In genomic region chr6:115896538-115897129, GRCh38 we compare ENCODE assay signal across 8 cellular contexts.
DNase-seq lines count a peak whose midpoint lies in the region; ATAC-seq and TF ChIP-seq lines count a peak whose summit lies in the region.

No MANE protein-coding gene starts in this region.

- H3K27ac ChIP-seq in SU-DHL-6 (ENCODE audit: low read depth, low read length) (no peak overlapping the region), right atrium auricular region (no peak overlapping the region), tibial nerve (no peak overlapping the region)

- no peak overlapping the region for H3K9ac ChIP-seq in SU-DHL-6 (ENCODE audit: low read length)

- TF ChIP-seq EP300 in tibial nerve (IDR thresholded peaks at IDR 0.05) = no peak

- H3K4me3 ChIP-seq in Caco-2 (ENCODE audit: low read depth, low read length) (no peak overlapping the region), SU-DHL-6 (ENCODE audit: insufficient read depth, low read length, poor library complexity, severe bottlenecking) (no peak overlapping the region), right atrium auricular region (no peak overlapping the region), tibial nerve (no peak overlapping the region)

- TF ChIP-seq CTCF in Caco-2 (IDR thresholded peaks at IDR 0.05; ENCODE audit: insufficient read depth in 1 of 2, low read depth in 1 of 2, low read length in 1 of 2, severe bottlenecking in 1 of 2, unreplicated experiment in 1 of 2) (peak; percentile 57 to 73), SU-DHL-6 (IDR thresholded peaks at IDR 0.05; ENCODE audit: insufficient read depth, low read length, poor library complexity, severe bottlenecking) (peak; percentile 55), right atrium auricular region (IDR thresholded peaks at IDR 0.05) (peak; percentile 47 to 74), tibial nerve (IDR thresholded peaks at IDR 0.05) (peak; percentile 32 to 65 (median 44))

- H2AFZ ChIP-seq in SU-DHL-6 (ENCODE audit: low read depth, low read length, severe bottlenecking) = no peak overlapping the region

- peak; percentile 48 for ATAC-seq in GM18907 (IDR thresholded peaks at IDR 0.05; ENCODE audit: unreplicated experiment)
- ATAC-seq in GM19328 (IDR thresholded peaks at IDR 0.05; ENCODE audit: unreplicated experiment) = no peak
- ATAC-seq in T-cell (replicated peaks in 1 of 4) = no peak

- H3K79me2 ChIP-seq in SU-DHL-6 (ENCODE audit: insufficient read depth, low read length) = no peaks in the 10 kb centered on the region

- H3K27me3 Mint-ChIP-seq in Caco-2 (ENCODE audit: insufficient read depth, unreplicated experiment) = peaks cover 4% of the 10 kb centered on the region
- H3K27me3 Mint-ChIP-seq in T-cell = peaks cover 0 to 2% of the 10 kb centered on the region in 2 donors

- H3K4me1 Mint-ChIP-seq in Caco-2 (ENCODE audit: low read depth, unreplicated experiment) = no peaks in the 10 kb centered on the region
- no peaks in the 10 kb centered on the region for H3K4me1 Mint-ChIP-seq in T-cell

- WGBS in tibial nerve, 2 donors = 58 to 65% methylated on average over 2 of the region's 2 CpGs

- BruUV-seq in Caco-2 (replicated peaks; lab: Mats Ljungman, UMichigan) = no TSS peak

- in situ Hi-C loops in KBM-7 (cut with MboI; ENCODE audit: low pct_unique_long_range_greater_than_20kb, low sequenced_read_pairs) = no loop called here

- H4K20me1 ChIP-seq in SU-DHL-6 (ENCODE audit: low read depth, low read length) = no peaks in the 10 kb centered on the region

- H3K9me3 Mint-ChIP-seq in Caco-2 (ENCODE audit: unreplicated experiment) (no peaks in the 10 kb centered on the region), T-cell (peaks cover 0 to 4% (median 0%) of the 10 kb centered on the region in 3 donors)

- H3K36me3 ChIP-seq in Caco-2 (ENCODE audit: control insufficient read depth, insufficient read depth, low read length) (no peaks in the 10 kb centered on the region), SU-DHL-6 (ENCODE audit: low read length) (no peaks in the 10 kb centered on the region), right atrium auricular region (no peaks in the 10 kb centered on the region), tibial nerve (no peaks in the 10 kb centered on the region)

- no peak for TF ChIP-seq POLR2A in tibial nerve (IDR thresholded peaks at IDR 0.05)

- POLR2A ChIA-PET in Caco-2 (lab: Charles Lee) = no interaction called here
- POLR2A ChIA-PET in T-cell (lab: Charles Lee) = no interaction called here

- H3F3A ChIP-seq in SU-DHL-6 (ENCODE audit: insufficient read depth) = no peaks in the 10 kb centered on the region

- H3K36me3 Mint-ChIP-seq in Caco-2 (ENCODE audit: insufficient read depth, unreplicated experiment) (no peaks in the 10 kb centered on the region), T-cell (no peaks in the 10 kb centered on the region)

- H3K4me3 Mint-ChIP-seq in Caco-2 (ENCODE audit: unreplicated experiment) (no peak overlapping the region), T-cell (no peak overlapping the region)

- H3K9me2 ChIP-seq in SU-DHL-6 (replicated peaks; ENCODE audit: insufficient read depth, low read length) = no peaks in the 10 kb centered on the region

- no peaks in the 10 kb centered on the region for H3K4me1 ChIP-seq in Caco-2
- H3K4me1 ChIP-seq in right atrium auricular region = no peaks in the 10 kb centered on the region
- no peaks in the 10 kb centered on the region for H3K4me1 ChIP-seq in tibial nerve

- H3K27me3 ChIP-seq in Caco-2 (replicated peaks; ENCODE audit: control insufficient read depth, insufficient read depth, low read length) = no peaks in the 10 kb centered on the region
- H3K27me3 ChIP-seq in SU-DHL-6 (ENCODE audit: low read length) = no peaks in the 10 kb centered on the region
- H3K27me3 ChIP-seq in right atrium auricular region = no peaks in the 10 kb centered on the region
- H3K27me3 ChIP-seq in tibial nerve = no peaks in the 10 kb centered on the region

- CTCF ChIA-PET in Caco-2 (lab: Charles Lee) (interaction anchor here (1.0 to 1.6 kb wide), 3 partner anchors 86 to 201 kb away, joined by 3 to 4 read pairs (median 3); partner anchors contain the start of gene FRK), T-cell (lab: Charles Lee) (interaction anchor here in 1 of 2 donors (0.9 kb wide), 1 partner anchor 18 kb away, joined by 4 read pairs; no protein-coding TSS in a partner anchor)

- DNase-seq in Caco-2 (peak in 1 of 2 experiments; percentile 46), KBM-7 (peak; percentile 33), right atrium auricular region (ENCODE audit: low spot score) (no peak), tibial nerve (ENCODE audit: low spot score in 2 of 2) (peak in 1 of 2 donors; percentile 25), T-cell (no peak)

- H3K9me3 ChIP-seq in Caco-2 (no peaks in the 10 kb centered on the region), SU-DHL-6 (ENCODE audit: insufficient read depth, low read length) (no peaks in the 10 kb centered on the region), right atrium auricular region (no peaks in the 10 kb centered on the region), tibial nerve (no peaks in the 10 kb centered on the region)

- H3K4me2 ChIP-seq in SU-DHL-6 (ENCODE audit: low read depth, low read length, poor library complexity, severe bottlenecking) = no peak overlapping the region

- intact Hi-C loops in Caco-2 (cut with micrococcal nuclease; ENCODE audit: unreplicated experiment) = loop anchor here (1.0 kb wide), 1 partner anchor 1148 kb away; no protein-coding TSS in a partner anchor

- H3K27ac Mint-ChIP-seq in Caco-2 (ENCODE audit: unreplicated experiment) (no peak overlapping the region), T-cell (no peak overlapping the region)
